In genomic region chr16:78503501-78504110, GRCh38 we compare ENCODE assay signal across 8 cellular contexts.
DNase-seq lines count a peak whose midpoint lies in the region; ATAC-seq and TF ChIP-seq lines count a peak whose summit lies in the region.

No MANE protein-coding gene starts in this region.

- no peaks in the 10 kb centered on the region for H3K9me3 Mint-ChIP-seq in CD4-positive, alpha-beta T cell
- no peaks in the 10 kb centered on the region for H3K9me3 Mint-ChIP-seq in activated naive CD8-positive, alpha-beta T cell treated with anti-CD3 and anti-CD28 coated beads, Interleukin-2, amount 50 U/mL, for 24 hours

- ATAC-seq in CD4-positive, alpha-beta T cell (ENCODE audit: poor library complexity), result no peak
- peak; percentile 50 for ATAC-seq in GM18867 (IDR thresholded peaks at IDR 0.05; ENCODE audit: unreplicated experiment)
- no peak for ATAC-seq in activated naive CD8-positive, alpha-beta T cell treated with anti-CD3 and anti-CD28 coated beads, Interleukin-2, amount 50 U/mL, for 24 hours

- H3K4me1 ChIP-seq in NT2/D1 (ENCODE audit: insufficient read depth, insufficient read length) (no peaks in the 10 kb centered on the region), hepatocyte (ENCODE audit: insufficient read depth) (peaks cover 6% of the 10 kb centered on the region)

- no peaks in the 10 kb centered on the region for H3K79me2 ChIP-seq in hepatocyte

- no peak overlapping the region for H3K4me3 Mint-ChIP-seq in CD4-positive, alpha-beta T cell
- no peak overlapping the region for H3K4me3 Mint-ChIP-seq in activated naive CD8-positive, alpha-beta T cell treated with anti-CD3 and anti-CD28 coated beads, Interleukin-2, amount 50 U/mL, for 24 hours

- peak; percentile 79 for TF ChIP-seq CTCF in CD4-positive, alpha-beta T cell (IDR thresholded peaks at IDR 0.05)
- peak; percentile 83 for TF ChIP-seq CTCF in hepatocyte (IDR thresholded peaks at IDR 0.05; ENCODE audit: poor library complexity)

- H3K4me3 ChIP-seq in NT2/D1 (ENCODE audit: insufficient read length, low read depth) (no peak overlapping the region), hepatocyte (no peak overlapping the region)

- H3K27ac ChIP-seq in CD4-positive, alpha-beta T cell (ENCODE audit: low read depth, low read length), result no peak overlapping the region
- no peak overlapping the region for H3K27ac ChIP-seq in hepatocyte

- intact Hi-C loops in CD4-positive, alpha-beta T cell (cut with DNase I, micrococcal nuclease), result loop anchor here (1.0 to 2.0 kb wide), 3 partner anchors 267 to 1099 kb away; no protein-coding TSS in a partner anchor

- 42% methylated on average over 4 of the region's 4 CpGs for WGBS in hepatocyte (ENCODE audit: low lambda C conversion rate, missing lambda C conversion rate)

- no peaks in the 10 kb centered on the region for H3K27me3 ChIP-seq in CD4-positive, alpha-beta T cell (ENCODE audit: control insufficient read depth, insufficient read depth, low read length)
- H3K27me3 ChIP-seq in NT2/D1 (ENCODE audit: insufficient read depth, insufficient read length), result no peaks in the 10 kb centered on the region
- H3K27me3 ChIP-seq in hepatocyte, result no peaks in the 10 kb centered on the region

- POLR2A ChIA-PET in CD4-positive, alpha-beta T cell (lab: Charles Lee), result no interaction called here

- H2AFZ ChIP-seq in hepatocyte, result no peak overlapping the region

- H3K4me1 Mint-ChIP-seq in CD4-positive, alpha-beta T cell (ENCODE audit: low read depth), result no peaks in the 10 kb centered on the region
- no peaks in the 10 kb centered on the region for H3K4me1 Mint-ChIP-seq in activated naive CD8-positive, alpha-beta T cell treated with anti-CD3 and anti-CD28 coated beads, Interleukin-2, amount 50 U/mL, for 24 hours

- H3K9ac ChIP-seq in NT2/D1 (ENCODE audit: insufficient read length, low read depth), result no peak overlapping the region

- no peak overlapping the region for H3K27ac Mint-ChIP-seq in CD4-positive, alpha-beta T cell
- H3K27ac Mint-ChIP-seq in activated naive CD8-positive, alpha-beta T cell treated with anti-CD3 and anti-CD28 coated beads, Interleukin-2, amount 50 U/mL, for 24 hours, result no peak overlapping the region

- CTCF ChIA-PET in CD4-positive, alpha-beta T cell (lab: Charles Lee), result interaction anchor here (0.9 kb wide), 1 partner anchor 267 kb away, joined by 3 read pairs; no protein-coding TSS in a partner anchor

- no peaks in the 10 kb centered on the region for H3K36me3 ChIP-seq in NT2/D1 (ENCODE audit: insufficient read depth, insufficient read length, low read length)
- no peaks in the 10 kb centered on the region for H3K36me3 ChIP-seq in hepatocyte (replicated peaks; ENCODE audit: insufficient read depth, low read depth)

- H3K36me3 Mint-ChIP-seq in CD4-positive, alpha-beta T cell (ENCODE audit: low read depth), result no peaks in the 10 kb centered on the region
- no peaks in the 10 kb centered on the region for H3K36me3 Mint-ChIP-seq in activated naive CD8-positive, alpha-beta T cell treated with anti-CD3 and anti-CD28 coated beads, Interleukin-2, amount 50 U/mL, for 24 hours (ENCODE audit: low read depth)

- no peaks in the 10 kb centered on the region for H3K9me2 ChIP-seq in hepatocyte (replicated peaks; ENCODE audit: insufficient read depth)

- DNase-seq in CD4-positive, alpha-beta T cell, result peak in 6 of 10 experiments; percentile 4 to 32 (median 20)
- DNase-seq in NT2/D1 (ENCODE audit: low read depth, low spot score) (peak; percentile 60), hepatocyte (ENCODE audit: low spot score) (peak; percentile 85), D341Med (ENCODE audit: low spot score) (no peak)
- peak; percentile 36 for DNase-seq in activated naive CD8-positive, alpha-beta T cell treated with anti-CD3 and anti-CD28 coated beads, Interleukin-2, amount 50 U/mL, for 24 hours
- peak; percentile 46 for DNase-seq in stimulated activated CD4-positive, alpha-beta T cell treated with anti-CD3 and anti-CD28 coated beads, Interleukin-15, amount 100 ng/mL, for 24 hours
- no peak for DNase-seq in NK-92 treated with Interleukin-12 subunit alpha and Interleukin-12 subunit beta, amount 100 ng/mL, for 24 hours (lab: John Stamatoyannopoulos, UW)

- H4K20me1 ChIP-seq in hepatocyte (ENCODE audit: insufficient read depth, poor library complexity, severe bottlenecking), result no peaks in the 10 kb centered on the region

- no peak overlapping the region for H3K4me2 ChIP-seq in hepatocyte

- no peaks in the 10 kb centered on the region for H3K9me3 ChIP-seq in CD4-positive, alpha-beta T cell (ENCODE audit: control insufficient read depth, low read length)
- H3K9me3 ChIP-seq in NT2/D1 (ENCODE audit: insufficient read depth, low read length) (no peaks in the 10 kb centered on the region), hepatocyte (ENCODE audit: low read depth) (no peaks in the 10 kb centered on the region)

- H3K27me3 Mint-ChIP-seq in CD4-positive, alpha-beta T cell, result no peaks in the 10 kb centered on the region
- no peaks in the 10 kb centered on the region for H3K27me3 Mint-ChIP-seq in activated naive CD8-positive, alpha-beta T cell treated with anti-CD3 and anti-CD28 coated beads, Interleukin-2, amount 50 U/mL, for 24 hours

Comparison
In these comparisons a context has a peak if more than half of its experiments do, and no peak if none do; other contexts are left out.
1. DNase-seq: peak in CD4-positive, alpha-beta T cell (6 of 10), NT2/D1 (single experiment), activated naive CD8-positive, alpha-beta T cell treated with anti-CD3 and anti-CD28 coated beads, Interleukin-2, amount 50 U/mL, for 24 hours (single experiment), hepatocyte (single experiment) and stimulated activated CD4-positive, alpha-beta T cell treated with anti-CD3 and anti-CD28 coated beads, Interleukin-15, amount 100 ng/mL, for 24 hours (single experiment); none in NK-92 treated with Interleukin-12 subunit alpha and Interleukin-12 subunit beta, amount 100 ng/mL, for 24 hours (single experiment) and D341Med (single experiment).